24 cellular contexts compared by ENCODE assay signal in genomic region chr3:22371036-22371435, GRCh38.
"Had no signal": no experiment of that assay in that cellular context is flagged by ENCODE, and none has a peak within 500 bp of the region (broad histone marks: within the 10 kb centered on the region; RNA-seq: fewer than 3 reads in every experiment).

No MANE protein-coding gene starts in this region.

- H3K4me3 Mint-ChIP-seq: activated B cell treated with CpG ODN at 0.5 μM for 24 hours; activated CD8-positive, alpha-beta T cell treated with anti-CD3 and anti-CD28 coated beads for 36 hours; activated T-cell treated with anti-CD3 and anti-CD28 coated beads, Interleukin-2, amount 50 U/mL, for 4 hours; activated T-helper 17 cell treated with anti-CD3 and anti-CD28 coated beads, Interleukin-2, amount 50 U/mL, for 72 hours; stimulated activated effector memory CD8-positive, alpha-beta T cell treated with anti-CD3 and anti-CD28 coated beads, Interleukin-12 subunit alpha, Interleukin-12 subunit beta, amount 100 ng/mL, for 72 hours; stimulated activated naive CD8-positive, alpha-beta T cell treated with anti-CD3 and anti-CD28 coated beads, Interleukin-15, amount 100 ng/mL, for 72 hours; T-helper 1 cell treated with Interleukin-12 subunit alpha and Interleukin-12 subunit beta and Interleukin-4 antibody, amounts not matched to agents 30 μg/mL and 1 μg/mL, for 36 hours had no signal

- DNase-seq: activated B cell treated with CpG ODN at 0.5 μM for 24 hours; activated CD4-positive, alpha-beta T cell treated with anti-CD3 and anti-CD28 coated beads, Interleukin-2, amount 50 U/mL, for 1 hour; activated CD8-positive, alpha-beta T cell treated with anti-CD3 and anti-CD28 coated beads for 36 hours; activated gamma-delta T cell treated with Interleukin-2 at 50 U/mL for 16 hours; activated naive CD4-positive, alpha-beta T cell treated with anti-CD3 and anti-CD28 coated beads, Interleukin-2, amount 50 U/mL, for 16 hours; activated T-cell treated with anti-CD3 and anti-CD28 coated beads, Interleukin-2, amount 50 U/mL, for 4 hours; amniotic stem cell; dermis blood vessel endothelial cell; effector CD4-positive, alpha-beta T cell; gastrocnemius medialis; left cardiac atrium; left ventricle myocardium superior; stimulated activated CD4-positive, alpha-beta T cell treated with anti-CD3 and anti-CD28 coated beads, Interleukin-12 subunit alpha, Interleukin-12 subunit beta, amount 100 ng/mL, for 4 hours; stimulated activated CD4-positive, alpha-beta T cell treated with anti-CD3 and anti-CD28 coated beads, Interleukin-4, amount 100 ng/mL, for 1 hour; stimulated activated naive CD8-positive, alpha-beta T cell treated with anti-CD3 and anti-CD28 coated beads, Interleukin-15, amount 100 ng/mL, for 72 hours; T-helper 9 cell; upper lobe of left lung had no signal

- H3K4me1 Mint-ChIP-seq: activated B cell treated with CpG ODN at 0.5 μM for 24 hours; activated T-helper 17 cell treated with anti-CD3 and anti-CD28 coated beads, Interleukin-2, amount 50 U/mL, for 72 hours; stimulated activated effector memory CD8-positive, alpha-beta T cell treated with anti-CD3 and anti-CD28 coated beads, Interleukin-12 subunit alpha, Interleukin-12 subunit beta, amount 100 ng/mL, for 72 hours; stimulated activated naive CD8-positive, alpha-beta T cell treated with anti-CD3 and anti-CD28 coated beads, Interleukin-15, amount 100 ng/mL, for 72 hours had no signal

- ATAC-seq: activated CD8-positive, alpha-beta T cell treated with anti-CD3 and anti-CD28 coated beads for 36 hours; activated T-cell treated with anti-CD3 and anti-CD28 coated beads, Interleukin-2, amount 50 U/mL, for 4 hours; activated T-helper 17 cell treated with anti-CD3 and anti-CD28 coated beads, Interleukin-2, amount 50 U/mL, for 72 hours; gastrocnemius medialis; left cardiac atrium; left ventricle myocardium superior; sciatic nerve; stimulated activated effector memory CD8-positive, alpha-beta T cell treated with anti-CD3 and anti-CD28 coated beads, Interleukin-12 subunit alpha, Interleukin-12 subunit beta, amount 100 ng/mL, for 72 hours; stimulated activated naive CD8-positive, alpha-beta T cell treated with anti-CD3 and anti-CD28 coated beads, Interleukin-15, amount 100 ng/mL, for 72 hours had no signal

- H3K27ac ChIP-seq: gastrocnemius medialis, hepatocyte, skin epidermis, upper lobe of left lung, vagina had no signal

- H3K27ac Mint-ChIP-seq: activated B cell treated with CpG ODN at 0.5 μM for 24 hours; activated CD8-positive, alpha-beta T cell treated with anti-CD3 and anti-CD28 coated beads for 36 hours; activated T-helper 17 cell treated with anti-CD3 and anti-CD28 coated beads, Interleukin-2, amount 50 U/mL, for 72 hours; stimulated activated effector memory CD8-positive, alpha-beta T cell treated with anti-CD3 and anti-CD28 coated beads, Interleukin-12 subunit alpha, Interleukin-12 subunit beta, amount 100 ng/mL, for 72 hours; stimulated activated naive CD8-positive, alpha-beta T cell treated with anti-CD3 and anti-CD28 coated beads, Interleukin-15, amount 100 ng/mL, for 72 hours; T-helper 1 cell treated with Interleukin-12 subunit alpha and Interleukin-12 subunit beta and Interleukin-4 antibody, amounts not matched to agents 30 μg/mL and 1 μg/mL, for 36 hours had no signal

- H3K9me3 ChIP-seq: gastrocnemius medialis, upper lobe of left lung, vagina had no signal

- H3K4me3 ChIP-seq: hepatocyte, skin epidermis, vagina had no signal

- H3K27me3 ChIP-seq: vagina had no signal

- H3K9me3 Mint-ChIP-seq: activated B cell treated with CpG ODN at 0.5 μM for 24 hours; T-helper 1 cell treated with Interleukin-12 subunit alpha and Interleukin-12 subunit beta and Interleukin-4 antibody, amounts not matched to agents 30 μg/mL and 1 μg/mL, for 36 hours had no signal

- H3K36me3 ChIP-seq: gastrocnemius medialis, upper lobe of left lung, vagina had no signal

- H3K36me3 Mint-ChIP-seq: stimulated activated effector memory CD8-positive, alpha-beta T cell treated with anti-CD3 and anti-CD28 coated beads, Interleukin-12 subunit alpha, Interleukin-12 subunit beta, amount 100 ng/mL, for 72 hours had no signal
